Comparison of ENCODE assay signal across 8 cellular contexts in genomic region chr11:59754494-59754858, GRCh38. TPM values are rescaled to one million over a fixed set of nuclear protein-coding genes. Genes with fewer than 3 reads are reported as not detected.
DNase-seq lines count a peak whose midpoint lies in the region; ATAC-seq and TF ChIP-seq lines count a peak whose summit lies in the region.

No MANE protein-coding gene starts in this region.

- H3K27me3 ChIP-seq in A673 (replicated peaks; ENCODE audit: insufficient read depth, low read depth, low read length, poor library complexity): no peaks in the 10 kb centered on the region
- H3K27me3 ChIP-seq in endocrine pancreas (ENCODE audit: control insufficient read depth, insufficient read depth, low read length): no peaks in the 10 kb centered on the region

- no peaks in the 10 kb centered on the region for H3K36me3 ChIP-seq in A673 (ENCODE audit: insufficient read depth, low read length, poor library complexity, severe bottlenecking)
- no peaks in the 10 kb centered on the region for H3K36me3 ChIP-seq in endocrine pancreas (ENCODE audit: control insufficient read depth, insufficient read depth, low read length)

- no peaks in the 10 kb centered on the region for H3K9me3 ChIP-seq in A673 (ENCODE audit: low read depth, low read length, poor library complexity, severe bottlenecking)
- H3K9me3 ChIP-seq in endocrine pancreas (ENCODE audit: control insufficient read depth, low read length): no peaks in the 10 kb centered on the region

- intact Hi-C loops in A673 (cut with micrococcal nuclease; ENCODE audit: unreplicated experiment): loop anchor here (1.0 kb wide), 2 partner anchors 48 to 165 kb away; no protein-coding TSS in a partner anchor

- peak overlapping the region; percentile 86 to 100 (median 94) for H3K4me3 Mint-ChIP-seq in naive thymus-derived CD8-positive, alpha-beta T cell

- H3K36me3 Mint-ChIP-seq in naive thymus-derived CD8-positive, alpha-beta T cell: no peaks in the 10 kb centered on the region

- peak overlapping the region; percentile 2 to 89 (median 77) for H3K27ac Mint-ChIP-seq in naive thymus-derived CD8-positive, alpha-beta T cell

- in situ Hi-C loops in GM13977 (cut with MboI; ENCODE audit: low pct_unique_long_range_greater_than_20kb, low sequenced_read_pairs, unreplicated experiment): loop anchor here (10.0 kb wide), 1 partner anchor 50 kb away; no protein-coding TSS in a partner anchor

- peak; percentile 25 for ATAC-seq in HG03460 (IDR thresholded peaks at IDR 0.05; ENCODE audit: unreplicated experiment)
- ATAC-seq in naive thymus-derived CD8-positive, alpha-beta T cell: peak; percentile 31
- no peak for ATAC-seq in HG03196 (IDR thresholded peaks at IDR 0.05; ENCODE audit: unreplicated experiment)

- H3K4me3 ChIP-seq in A673 (ENCODE audit: low read depth, low read length, poor library complexity, severe bottlenecking) (peak overlapping the region; percentile 72), WI38 (ENCODE audit: low read depth, low read length) (peak overlapping the region; percentile 83), endocrine pancreas (ENCODE audit: control insufficient read depth, insufficient read depth, low read length) (peak overlapping the region; percentile 79)

- no peak for TF ChIP-seq CTCF in A673 (conservative IDR thresholded peaks at IDR 0.05; ENCODE audit: low read depth, low read length)
- TF ChIP-seq CTCF in GM13977 (IDR thresholded peaks at IDR 0.05; ENCODE audit: extremely low read depth, insufficient read depth, missing control alignments): no peak
- TF ChIP-seq CTCF in WI38 (IDR thresholded peaks at IDR 0.05; ENCODE audit: low read depth, low read length): no peak

- POLR2A ChIA-PET in A673 (lab: Charles Lee; ENCODE audit: low non-redundant PET): no interaction called here
- POLR2A ChIA-PET in naive thymus-derived CD8-positive, alpha-beta T cell (lab: Charles Lee): interaction anchor here (0.6 to 3.0 kb wide), 6 partner anchors 13 to 86 kb away, joined by 3 to 13 read pairs (median 6); partner anchors contain the start of genes MRPL16 and PATL1

- peaks cover 5% of the 10 kb centered on the region for H3K4me1 ChIP-seq in A673 (ENCODE audit: insufficient read depth, low read length, poor library complexity, severe bottlenecking)
- H3K4me1 ChIP-seq in endocrine pancreas (ENCODE audit: control insufficient read depth, insufficient read depth, low read length): peaks cover 7% of the 10 kb centered on the region

- H3K4me1 Mint-ChIP-seq in naive thymus-derived CD8-positive, alpha-beta T cell: peaks cover 13 to 28% (median 24%) of the 10 kb centered on the region in 4 donors

- CTCF ChIA-PET in A673 (lab: Charles Lee): interaction anchor here (0.5 to 1.5 kb wide), 6 partner anchors 11 to 497 kb away, joined by 3 to 8 read pairs (median 5); no protein-coding TSS in a partner anchor

- H3K9me3 Mint-ChIP-seq in naive thymus-derived CD8-positive, alpha-beta T cell: no peaks in the 10 kb centered on the region

- peak; percentile 42 for DNase-seq in A673 (ENCODE audit: low spot score)
- DNase-seq in GM13977 (ENCODE audit: low spot score): peak; percentile 58
- peak in 2 of 10 donors; percentile 12 to 15 for DNase-seq in naive thymus-derived CD8-positive, alpha-beta T cell
- no peak for DNase-seq in activated gamma-delta T cell treated with Interleukin-2 at 50 U/mL for 16 hours

- BruUV-seq in A673 (replicated peaks; lab: Mats Ljungman, UMichigan): no TSS peak

- peaks cover 3 to 10% (median 4%) of the 10 kb centered on the region in 5 donors for H3K27me3 Mint-ChIP-seq in naive thymus-derived CD8-positive, alpha-beta T cell

- H3K27ac ChIP-seq in A673 (ENCODE audit: low read depth, low read length, poor library complexity, severe bottlenecking): no peak overlapping the region

- H3K9ac ChIP-seq in endocrine pancreas (ENCODE audit: control insufficient read depth, insufficient read depth, low read length): peak overlapping the region; percentile 36

RNA-seq across cellular contexts. Expression of gene STX3, which starts 0.7 kb away (rescaled TPM):
- 10.1 and 16.0 TPM in 2 replicates for total RNA-seq in A673 (2021)
- total RNA-seq in naive thymus-derived CD8-positive, alpha-beta T cell: 10 to 100 TPM; 10.3 to 11.2 TPM
- 1 to 10 TPM; 2.8 to 3.6 (median 3.0) TPM for polyA plus RNA-seq in naive thymus-derived CD8-positive, alpha-beta T cell

RNA-seq across cellular contexts. Expression of gene OR10V1, which starts 40.8 kb away (rescaled TPM):
- total RNA-seq in A673 (2021): not detected in 2 replicates
- total RNA-seq in naive thymus-derived CD8-positive, alpha-beta T cell: not detected
- not detected for polyA plus RNA-seq in naive thymus-derived CD8-positive, alpha-beta T cell

RNA-seq across cellular contexts. Expression of gene MRPL16, which starts 56.1 kb away (rescaled TPM):
- total RNA-seq in A673 (2021): 53.4 and 57.5 TPM in 2 replicates
- 10 to 100 TPM; 44.4 to 45.2 TPM for total RNA-seq in naive thymus-derived CD8-positive, alpha-beta T cell
- polyA plus RNA-seq in naive thymus-derived CD8-positive, alpha-beta T cell: 10 to 100 TPM; 68.4 to 93.0 (median 92.8) TPM
